8 cellular contexts compared by ENCODE assay signal in the genomic region with DNA sequence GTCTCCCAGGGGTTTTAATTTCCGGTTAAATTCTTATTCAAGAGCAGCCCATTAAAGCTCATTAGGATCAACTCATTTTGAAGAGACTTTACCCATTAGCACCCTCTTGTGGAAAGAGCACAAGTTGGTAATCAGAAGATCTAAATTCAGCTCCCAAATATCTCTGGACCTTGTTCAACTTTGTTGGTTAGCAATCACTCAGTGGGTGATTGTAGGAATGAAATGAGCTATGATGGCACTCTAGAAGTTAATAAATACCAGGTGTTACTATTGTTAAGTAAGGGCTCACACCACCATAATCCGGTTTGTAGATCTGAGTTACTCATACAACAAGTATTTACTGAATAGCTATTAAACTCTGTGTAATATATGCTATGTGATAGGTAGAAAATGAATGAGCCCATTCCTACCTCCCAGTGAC. TPM values are rescaled to one million over a fixed set of nuclear protein-coding genes. Genes with fewer than 3 reads are reported as not detected.
DNase-seq lines count a peak whose midpoint lies in the region; ATAC-seq, FAIRE-seq and TF ChIP-seq lines count a peak whose summit lies in the region.

No MANE protein-coding gene starts in this region.

- H3K4me3 Mint-ChIP-seq in brain, result no peak overlapping the region

- ATAC-seq in thoracic aorta (ENCODE audit: insufficient number of reproducible peaks, low FRiP score, low read depth) (peak; percentile 78), GM21381 (IDR thresholded peaks at IDR 0.05; ENCODE audit: unreplicated experiment) (no peak)

- no peaks in the 10 kb centered on the region for H3K9me3 ChIP-seq in thoracic aorta

- no peaks in the 10 kb centered on the region for H3K27me3 Mint-ChIP-seq in brain

- no peaks in the 10 kb centered on the region for H3K27me3 ChIP-seq in thoracic aorta (replicated peaks; ENCODE audit: insufficient read depth)

- H3K36me3 ChIP-seq in thoracic aorta, result no peaks in the 10 kb centered on the region

- peak; percentile 62 for DNase-seq in Ammon's horn (ENCODE audit: low spot score)
- no peak for DNase-seq in GM12891 (ENCODE audit: insufficient read length, low spot score)
- peak; percentile 32 for DNase-seq in NCI-H345 (lab: John Stamatoyannopoulos, UW)
- peak; percentile 71 for DNase-seq in iris pigment epithelial cell (ENCODE audit: low read depth)
- DNase-seq in thoracic aorta (ENCODE audit: low spot score), result no peak
- no peak for DNase-seq in activated CD4-positive, alpha-beta T cell treated with anti-CD3 and anti-CD28 coated beads, Interleukin-2, amount 50 U/mL, for 1 hour

- no peak overlapping the region for H3K4me3 ChIP-seq in thoracic aorta

- peaks cover 5% of the 10 kb centered on the region for H3K4me1 Mint-ChIP-seq in brain

- peak; percentile 76 for FAIRE-seq in GM12891 (lab: Jason Lieb, UNC)

- peaks cover 6 to 23% of the 10 kb centered on the region in 2 donors for H3K4me1 ChIP-seq in thoracic aorta (ENCODE audit: control insufficient read depth in 1 of 2, low read depth in 2 of 2)

- no peaks in the 10 kb centered on the region for H3K9me3 Mint-ChIP-seq in brain

- H3K27ac ChIP-seq in thoracic aorta, result peak overlapping the region; percentile 18 to 26

- H3K27ac Mint-ChIP-seq in brain, result peak overlapping the region in 2 of 5 experiments; percentile 24 to 55

- TF ChIP-seq POLR2A in GM12891 (IDR thresholded peaks at IDR 0.05; ENCODE audit: low read depth, low read length), result no peak

- TF ChIP-seq CTCF in brain (conservative IDR thresholded peaks at IDR 0.05), result peak; percentile 57 to 68
- TF ChIP-seq CTCF in thoracic aorta (IDR thresholded peaks at IDR 0.05), result peak; percentile 61

- peaks cover 56% of the 10 kb centered on the region for H3K36me3 Mint-ChIP-seq in brain

TF ChIP-seq in GM12891, 5 proteins besides CTCF, POLR2A, EP300 and RAD21:
- TF ChIP-seq PAX5 (IDR thresholded peaks at IDR 0.05; ENCODE audit: insufficient read depth, low read length, severe bottlenecking) (no peak), SPI1 (IDR thresholded peaks at IDR 0.05; ENCODE audit: low read depth, low read length) (no peak), TAF1 (IDR thresholded peaks at IDR 0.05; ENCODE audit: low read depth, low read length) (no peak), POU2F2 (IDR thresholded peaks at IDR 0.05; ENCODE audit: low read depth, low read length) (no peak), POLR2AphosphoS5 (IDR thresholded peaks at IDR 0.05; ENCODE audit: low read depth, low read length) (no peak)

RNA-seq across cellular contexts. Expression of a gene that starts 42.9 kb away (rescaled TPM):
- polyA plus RNA-seq in GM12891 (2012; ENCODE audit: low read depth, missing spikeins), result 8.8 TPM
- polyA plus RNA-seq in brain (ENCODE audit: insufficient read depth, low read depth, low replicate concordance), result 2.0 TPM
- total RNA-seq in thoracic aorta, result 10 to 100 TPM; 31.9 to 36.8 TPM

RNA-seq across cellular contexts. Expression of a gene that starts 49.5 kb away (rescaled TPM):
- polyA plus RNA-seq in GM12891 (2012; ENCODE audit: low read depth, missing spikeins), result 0.37 TPM
- 10.2 TPM for polyA plus RNA-seq in brain (ENCODE audit: insufficient read depth, low read depth, low replicate concordance)
- total RNA-seq in thoracic aorta, result 1,000 to 10,000 TPM in 1 of 2 donors, 100 to 1,000 TPM in 1; 824 to 1,103 TPM

Comparison
In these comparisons a context has a peak if more than half of its experiments do, and no peak if none do; other contexts are left out.
1. DNase-seq: peak in Ammon's horn (single experiment), NCI-H345 (single experiment) and iris pigment epithelial cell (single experiment); none in GM12891 (single experiment), thoracic aorta (single experiment) and activated CD4-positive, alpha-beta T cell treated with anti-CD3 and anti-CD28 coated beads, Interleukin-2, amount 50 U/mL, for 1 hour (single experiment).